Comparison of ENCODE assay signal across 7 cellular contexts in the genomic region with DNA sequence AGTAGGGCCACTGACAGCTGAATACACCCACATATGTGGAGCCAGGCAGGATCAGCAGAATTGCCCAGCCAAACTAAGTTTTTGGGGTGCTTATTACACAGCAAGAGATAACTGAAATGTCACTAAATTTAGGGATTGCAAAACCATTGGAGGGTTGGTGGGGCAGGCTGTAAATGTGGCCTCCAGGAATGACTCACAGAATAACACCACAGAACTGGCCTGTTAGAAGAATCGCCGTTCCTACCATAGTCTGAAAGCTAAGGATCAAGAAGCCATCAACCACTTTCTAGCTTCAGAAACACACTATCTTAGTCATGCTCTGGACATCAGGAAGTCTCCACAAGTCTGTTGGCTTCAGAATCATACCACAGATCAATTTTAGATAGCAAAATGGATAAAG. TPM values are rescaled to one million over a fixed set of nuclear protein-coding genes. Genes with fewer than 3 reads are reported as not detected.
DNase-seq lines count a peak whose midpoint lies in the region; ATAC-seq, FAIRE-seq and TF ChIP-seq lines count a peak whose summit lies in the region.
"Not testable (repeated sequence)": the region's sequence is repeated elsewhere in the genome, so short reads cannot be mapped to it uniquely, and the experiment has no call there.

No MANE protein-coding gene starts in this region.

- DNase-seq in CD14-positive monocyte (ENCODE audit: low spot score); IMR-90: not testable (repeated sequence)
- DNase-seq in NCI-H226 (peak; percentile 1), RPMI7951 (ENCODE audit: low read depth) (peak; percentile 0), astrocyte (ENCODE audit: low read depth) (peak; percentile 1), choroid plexus epithelial cell (ENCODE audit: low read depth) (peak; percentile 0)

- H4K20me1 ChIP-seq in IMR-90 (ENCODE audit: insufficient read depth, low read length); astrocyte (ENCODE audit: insufficient read depth, low read length): not testable (repeated sequence)

- not testable (repeated sequence) for H3K18ac ChIP-seq in IMR-90 (ENCODE audit: low read depth, low read length)

- not testable (repeated sequence) for H4K5ac ChIP-seq in IMR-90 (ENCODE audit: low read depth, low read length)

- not testable (repeated sequence) for H3K9ac ChIP-seq in IMR-90 (ENCODE audit: low read depth, low read length); astrocyte (ENCODE audit: low read length)

- H3K27ac Mint-ChIP-seq in CD14-positive monocyte = peak overlapping the region; percentile 73 to 94 (median 86)
- H3K27ac Mint-ChIP-seq in astrocyte (ENCODE audit: unreplicated experiment) = not testable (repeated sequence)

- not testable (repeated sequence) for H3K36me3 Mint-ChIP-seq in CD14-positive monocyte; astrocyte (ENCODE audit: low read depth, unreplicated experiment)

- in situ Hi-C loops in IMR-90 (cut with MboI; ENCODE audit: low sequenced_read_pairs) = not testable (repeated sequence)

- not testable (repeated sequence) for H2AK5ac ChIP-seq in IMR-90 (ENCODE audit: low read depth, low read length)

- H3K9me3 Mint-ChIP-seq in CD14-positive monocyte; astrocyte (ENCODE audit: unreplicated experiment): not testable (repeated sequence)

- CTCF ChIA-PET in IMR-90 (lab: Yijun Ruan, JAX) = not testable (repeated sequence)

- H2AK9ac ChIP-seq in IMR-90 (replicated peaks; ENCODE audit: low read depth, low read length, poor library complexity) = not testable (repeated sequence)

- TF ChIP-seq CTCF in CD14-positive monocyte (IDR thresholded peaks at IDR 0.05); IMR-90 (conservative IDR thresholded peaks at IDR 0.05; ENCODE audit: low read depth, low read length); astrocyte (IDR thresholded peaks at IDR 0.05; ENCODE audit: insufficient read depth, low read depth, low read length); choroid plexus epithelial cell (conservative IDR thresholded peaks at IDR 0.05; ENCODE audit: low read depth, low read length): not testable (repeated sequence)

- intact Hi-C loops in CD14-positive monocyte (cut with micrococcal nuclease); IMR-90 (cut with micrococcal nuclease): not testable (repeated sequence)

- H2BK5ac ChIP-seq in IMR-90 (ENCODE audit: low read depth, low read length, poor library complexity, severe bottlenecking) = not testable (repeated sequence)

- FAIRE-seq in astrocyte (lab: Jason Lieb, UNC) = not testable (repeated sequence)

- H3K4me1 ChIP-seq in IMR-90 (ENCODE audit: control insufficient read depth, insufficient read depth, low read length); astrocyte (ENCODE audit: insufficient read depth, low read length); mesodermal cell (ENCODE audit: control insufficient read depth, insufficient read depth, low read length, poor library complexity, severe bottlenecking): not testable (repeated sequence)

- H3K27me3 ChIP-seq in IMR-90 (ENCODE audit: control insufficient read depth, insufficient read depth, low read length); astrocyte (ENCODE audit: insufficient read depth, low read length): not testable (repeated sequence)

- TF ChIP-seq POLR2A in IMR-90 (IDR thresholded peaks at IDR 0.05; ENCODE audit: low read depth, low read length) = not testable (repeated sequence)

- not testable (repeated sequence) for H3K79me1 ChIP-seq in IMR-90 (ENCODE audit: low read depth in 1 of 2, low read length in 2 of 2)

- H3K79me2 ChIP-seq in astrocyte (ENCODE audit: insufficient read depth, low read length) = not testable (repeated sequence)

- POLR2A ChIA-PET in IMR-90 (lab: Charles Lee; ENCODE audit: unreplicated experiment) = not testable (repeated sequence)

- H3K27me3 Mint-ChIP-seq in CD14-positive monocyte (ENCODE audit: low read depth in 3 of 3); astrocyte (ENCODE audit: low read depth, unreplicated experiment): not testable (repeated sequence)

- H3K14ac ChIP-seq in IMR-90 (replicated peaks; ENCODE audit: low read depth, low read length) = not testable (repeated sequence)

- H2BK20ac ChIP-seq in IMR-90 (ENCODE audit: low read depth, low read length) = not testable (repeated sequence)

- dilution Hi-C loops in IMR-90 (cut with HindIII; ENCODE audit: low sequenced_read_pairs, unreplicated experiment) = not testable (repeated sequence)

- BruUV-seq in IMR-90 (replicated peaks; lab: Mats Ljungman, UMichigan) = not testable (repeated sequence)

- not testable (repeated sequence) for H3K4me3 ChIP-seq in IMR-90 (ENCODE audit: insufficient read depth, low read depth, low read length); astrocyte (ENCODE audit: insufficient read depth, low read depth, low read length); choroid plexus epithelial cell (ENCODE audit: low read depth, low read length); mesodermal cell (ENCODE audit: extremely low read depth, insufficient read depth, low read length, poor library complexity, severe bottlenecking)

- ATAC-seq in IMR-90 (ENCODE audit: low read depth) = peak; percentile 24; the same call in 1 of the 2 replicates

- not testable (repeated sequence) for H2AFZ ChIP-seq in IMR-90 (replicated peaks; ENCODE audit: low read length, poor library complexity); astrocyte (ENCODE audit: low read depth, low read length)

- not testable (repeated sequence) for H4K8ac ChIP-seq in IMR-90 (ENCODE audit: low read depth in 2 of 2, low read length in 2 of 2)

- H3K27ac ChIP-seq in IMR-90 (ENCODE audit: insufficient read depth, low read length); astrocyte (ENCODE audit: low read depth, low read length): not testable (repeated sequence)
- H3K27ac ChIP-seq in mesodermal cell (ENCODE audit: low read depth, low read length, severe bottlenecking) = peak overlapping the region; percentile 72

- not testable (repeated sequence) for H3K36me3 ChIP-seq in IMR-90 (ENCODE audit: control insufficient read depth, insufficient read depth, low read length); astrocyte (ENCODE audit: insufficient read depth, low read length); mesodermal cell (ENCODE audit: control insufficient read depth, insufficient read depth, low read length)

- TF ChIP-seq RAD21 in IMR-90 (IDR thresholded peaks at IDR 0.05; ENCODE audit: low read length) = not testable (repeated sequence)

- not testable (repeated sequence) for H3K9me1 ChIP-seq in IMR-90 (ENCODE audit: insufficient read depth, low read length)

- not testable (repeated sequence) for H3K56ac ChIP-seq in IMR-90 (ENCODE audit: extremely low read depth, insufficient read depth, low read length)

- H3K4ac ChIP-seq in IMR-90 (ENCODE audit: low read depth, low read length) = not testable (repeated sequence)

- H3K4me1 Mint-ChIP-seq in CD14-positive monocyte = peaks cover 12% of the 10 kb centered on the region
- not testable (repeated sequence) for H3K4me1 Mint-ChIP-seq in astrocyte (ENCODE audit: low read depth, unreplicated experiment)

- not testable (repeated sequence) for H3K23ac ChIP-seq in IMR-90 (ENCODE audit: low read depth, low read length)

- H3K4me2 ChIP-seq in IMR-90 (ENCODE audit: low read depth, low read length); astrocyte (ENCODE audit: low read length): not testable (repeated sequence)

- H3K9me3 ChIP-seq in IMR-90 (ENCODE audit: control insufficient read depth, insufficient read depth, low read length); astrocyte (ENCODE audit: insufficient read depth, low read depth, low read length); mesodermal cell (ENCODE audit: control insufficient read depth, low read length): not testable (repeated sequence)

- H3K4me3 Mint-ChIP-seq in CD14-positive monocyte = peak overlapping the region in 1 of 2 donors; percentile 59
- H3K4me3 Mint-ChIP-seq in astrocyte (ENCODE audit: unreplicated experiment) = not testable (repeated sequence)

- not testable (repeated sequence) for H2BK120ac ChIP-seq in IMR-90 (ENCODE audit: low read depth, low read length)

- no CpG with 5 or more reads among the region's 2 CpGs for WGBS in IMR-90 (ENCODE audit: extremely low coverage in 2 of 2, insufficient read length in 1 of 2), 2 experiments
- no CpG with 5 or more reads among the region's 2 CpGs for WGBS in mesodermal cell (ENCODE audit: insufficient coverage in 2 of 2), 2 experiments

- H4K91ac ChIP-seq in IMR-90 (ENCODE audit: insufficient read depth, low read depth, low read length) = not testable (repeated sequence)

- H2BK15ac ChIP-seq in IMR-90 (ENCODE audit: low read depth, low read length) = not testable (repeated sequence)

RNA-seq across cellular contexts. Expression of a gene that starts 24.0 kb away (rescaled TPM):
- polyA plus RNA-seq in CD14-positive monocyte (under 1 TPM; 0.66 to 0.73 TPM), IMR-90 (2012; rRNA removed) (2.2 and 3.4 TPM in 2 replicates)
- total RNA-seq in IMR-90 (2012; rRNA removed) (1.6 and 2.8 TPM in 2 replicates), astrocyte (2.9 and 3.4 TPM in 2 replicates)
- polyA plus RNA-seq in IMR-90 (2012; cell fraction: cytosol; rRNA removed) = 0.59 and 1.5 TPM in 2 replicates
- 0.67 and 9.8 TPM in 2 replicates for polyA plus RNA-seq in IMR-90 (2012; cell fraction: nucleus; rRNA removed; ENCODE audit: low replicate concordance)
- total RNA-seq in RPMI7951 (2014; rRNA removed; shearing (Covaris generic)) = 9.2 and 17.7 TPM in 2 replicates
- 12.1 TPM for polyA plus RNA-seq in mesodermal cell (2013, experiment 1 of 2)
- polyA plus RNA-seq in mesodermal cell (2013, experiment 2 of 2) = 14.6 TPM

RNA-seq across cellular contexts. Expression of a gene that starts 24.7 kb away (rescaled TPM):
- polyA plus RNA-seq in CD14-positive monocyte = 1 to 10 TPM; 3.7 to 5.4 TPM
- 12.7 and 13.9 TPM in 2 replicates for total RNA-seq in IMR-90 (2012; rRNA removed)
- 4.0 and 5.6 TPM in 2 replicates for polyA plus RNA-seq in IMR-90 (2012; rRNA removed)
- polyA plus RNA-seq in IMR-90 (2012; cell fraction: cytosol; rRNA removed) = 0.99 and 2.3 TPM in 2 replicates
- 2.1 and 9.8 TPM in 2 replicates for polyA plus RNA-seq in IMR-90 (2012; cell fraction: nucleus; rRNA removed; ENCODE audit: low replicate concordance)
- 36.4 and 38.7 TPM in 2 replicates for total RNA-seq in RPMI7951 (2014; rRNA removed; shearing (Covaris generic))
- total RNA-seq in astrocyte = 65.3 and 73.1 TPM in 2 replicates
- polyA plus RNA-seq in mesodermal cell (2013, experiment 1 of 2) = 36.6 TPM
- polyA plus RNA-seq in mesodermal cell (2013, experiment 2 of 2) = 34.2 TPM
